32 cellular contexts compared by ENCODE assay signal in genomic region chrX:72301781-72302180, GRCh38. TPM values are rescaled to one million over a fixed set of nuclear protein-coding genes. Genes with fewer than 3 reads are reported as not detected.
DNase-seq lines count a peak whose midpoint lies in the region; ATAC-seq and TF ChIP-seq lines count a peak whose summit lies in the region.
"Had no signal": no experiment of that assay in that cellular context is flagged by ENCODE, and none has a peak within 500 bp of the region (broad histone marks: within the 10 kb centered on the region; RNA-seq: fewer than 3 reads in every experiment).

No MANE protein-coding gene starts in this region.

- H3K4me1 Mint-ChIP-seq in osteocyte (ENCODE audit: unreplicated experiment), result peaks cover 11% of the 10 kb centered on the region

- peaks cover 9% of the 10 kb centered on the region for H3K4me1 ChIP-seq in osteoblast (ENCODE audit: insufficient read depth, low read length)
- H3K4me1 ChIP-seq: BE2C, BLaER1, Caco-2 had no signal

- ATAC-seq in GM21360 (IDR thresholded peaks at IDR 0.05; ENCODE audit: unreplicated experiment) (no peak), GM21786 (IDR thresholded peaks at IDR 0.05; ENCODE audit: unreplicated experiment) (no peak)
- ATAC-seq: A549; CD8-positive, alpha-beta T cell had no signal

- H3K4me2 ChIP-seq in osteoblast (ENCODE audit: insufficient read depth, low read length), result no peak overlapping the region
- H3K4me2 ChIP-seq: A549; BLaER1; BLaER1 treated with 17β-estradiol and CSF1 and Interleukin-3, amounts not matched to agents 10 nM and 100 nM had no signal

- H3K4me3 Mint-ChIP-seq in osteocyte (ENCODE audit: unreplicated experiment), result no peak overlapping the region
- H3K4me3 Mint-ChIP-seq: B cell; CD4-positive, alpha-beta memory T cell; CD4-positive, alpha-beta T cell; CD4-positive, CD25-positive, alpha-beta regulatory T cell; CD8-positive, alpha-beta memory T cell; CD8-positive, alpha-beta T cell had no signal

- H4K20me1 ChIP-seq in osteoblast (ENCODE audit: insufficient read depth, low read length), result no peaks in the 10 kb centered on the region

- peaks cover 93% of the 10 kb centered on the region for H3K27me3 ChIP-seq in osteoblast (ENCODE audit: insufficient read depth, low read length)

- no peak overlapping the region for H3K27ac Mint-ChIP-seq in osteocyte (ENCODE audit: unreplicated experiment)
- H3K27ac Mint-ChIP-seq: B cell; CD14-positive monocyte; CD4-positive, alpha-beta memory T cell; CD4-positive, alpha-beta T cell; CD4-positive, CD25-positive, alpha-beta regulatory T cell; CD8-positive, alpha-beta T cell had no signal

- peaks cover 49% of the 10 kb centered on the region for H3K27me3 Mint-ChIP-seq in osteocyte (ENCODE audit: unreplicated experiment)

- H3K9me3 Mint-ChIP-seq in osteocyte (ENCODE audit: unreplicated experiment), result no peaks in the 10 kb centered on the region
- H3K9me3 Mint-ChIP-seq: CD4-positive, alpha-beta memory T cell; CD4-positive, alpha-beta T cell; CD8-positive, alpha-beta memory T cell; CD8-positive, alpha-beta T cell had no signal

- H3K4me3 ChIP-seq in osteoblast (ENCODE audit: insufficient read depth, low read length), result no peak overlapping the region
- H3K4me3 ChIP-seq: A549; BLaER1; BLaER1 treated with 17β-estradiol and CSF1 and Interleukin-3, amounts not matched to agents 10 nM and 100 nM had no signal

- no peaks in the 10 kb centered on the region for H3K79me2 ChIP-seq in osteoblast (ENCODE audit: insufficient read depth, low read length)

- no peak for TF ChIP-seq CTCF in osteoblast (IDR thresholded peaks at IDR 0.05; ENCODE audit: extremely low read depth, low read depth, low read length)
- no peak for TF ChIP-seq CTCF in osteocyte (IDR thresholded peaks at IDR 0.05)

- H3K36me3 Mint-ChIP-seq in osteocyte (ENCODE audit: unreplicated experiment), result peaks cover 4% of the 10 kb centered on the region
- H3K36me3 Mint-ChIP-seq: CD4-positive, CD25-positive, alpha-beta regulatory T cell; CD8-positive, alpha-beta T cell had no signal

- H3K9me3 ChIP-seq in osteoblast (ENCODE audit: low read depth, low read length), result no peaks in the 10 kb centered on the region
- H3K9me3 ChIP-seq: A549, BE2C, Caco-2 had no signal

- no peaks in the 10 kb centered on the region for H3K36me3 ChIP-seq in osteoblast (ENCODE audit: insufficient read depth, low read length)
- H3K36me3 ChIP-seq: BE2C; BLaER1; BLaER1 treated with 17β-estradiol and CSF1 and Interleukin-3, amounts not matched to agents 10 nM and 100 nM had no signal

- H3K27ac ChIP-seq in osteoblast (ENCODE audit: low read depth, low read length), result no peak overlapping the region
- H3K27ac ChIP-seq: 22Rv1; A549; BLaER1; BLaER1 treated with 17β-estradiol and CSF1 and Interleukin-3, amounts not matched to agents 10 nM and 100 nM had no signal

- no peak overlapping the region for H2AFZ ChIP-seq in osteoblast (ENCODE audit: low read length)

- DNase-seq in mesenteric fat pad (ENCODE audit: low spot score) (peak; percentile 57), osteoblast (ENCODE audit: insufficient read length, low spot score, missing footprints) (peak; percentile 65), osteocyte (ENCODE audit: extremely low spot score, unreplicated experiment) (peak; percentile 80), anterior cingulate cortex (lab: John Stamatoyannopoulos, UW) (no peak)
- DNase-seq: 8988T; ACHN; AML-193; BE2C; C1 segment of cervical spinal cord; Caco-2; Calu3; CD4-positive, alpha-beta memory T cell; CD4-positive, alpha-beta T cell; CD4-positive, CD25-positive, alpha-beta regulatory T cell; CD8-positive, alpha-beta memory T cell; CD8-positive, alpha-beta T cell; COR-L47; DMS 273 treated with DMSO at 0.1 percent for 48 hours; DMS153; DMS53; DMS79; DMS79 treated with DMSO at 0.1 percent for 48 hours; DND-41; EL had no signal

RNA-seq across cellular contexts. Expression of gene CITED1, which starts 3.9 kb away (rescaled TPM):
- total RNA-seq in mesenteric fat pad, result 4.1 TPM
- not detected in 2 replicates for total RNA-seq in osteoblast
- 1.1 TPM in 1 of 2 replicates, not detected in the other for total RNA-seq in osteocyte
- total RNA-seq: B cell; Calu3; CD4-positive, alpha-beta memory T cell; CD8-positive, alpha-beta memory T cell; CD8-positive, alpha-beta T cell had no signal

RNA-seq across cellular contexts. Expression of gene RPS4X, which starts 24.7 kb away (rescaled TPM):
- total RNA-seq in mesenteric fat pad, result 674 TPM
- total RNA-seq in osteoblast, result 487 and 926 TPM in 2 replicates
- 1,562 and 1,587 TPM in 2 replicates for total RNA-seq in osteocyte

Comparison
In these comparisons a context has a peak if more than half of its experiments do, and no peak if none do; other contexts are left out.
1. DNase-seq: peak in mesenteric fat pad (single experiment), osteoblast (single experiment) and osteocyte (single experiment); none in anterior cingulate cortex (0 of 58).